ENCODE assay signal across 8 cellular contexts in the genomic region with DNA sequence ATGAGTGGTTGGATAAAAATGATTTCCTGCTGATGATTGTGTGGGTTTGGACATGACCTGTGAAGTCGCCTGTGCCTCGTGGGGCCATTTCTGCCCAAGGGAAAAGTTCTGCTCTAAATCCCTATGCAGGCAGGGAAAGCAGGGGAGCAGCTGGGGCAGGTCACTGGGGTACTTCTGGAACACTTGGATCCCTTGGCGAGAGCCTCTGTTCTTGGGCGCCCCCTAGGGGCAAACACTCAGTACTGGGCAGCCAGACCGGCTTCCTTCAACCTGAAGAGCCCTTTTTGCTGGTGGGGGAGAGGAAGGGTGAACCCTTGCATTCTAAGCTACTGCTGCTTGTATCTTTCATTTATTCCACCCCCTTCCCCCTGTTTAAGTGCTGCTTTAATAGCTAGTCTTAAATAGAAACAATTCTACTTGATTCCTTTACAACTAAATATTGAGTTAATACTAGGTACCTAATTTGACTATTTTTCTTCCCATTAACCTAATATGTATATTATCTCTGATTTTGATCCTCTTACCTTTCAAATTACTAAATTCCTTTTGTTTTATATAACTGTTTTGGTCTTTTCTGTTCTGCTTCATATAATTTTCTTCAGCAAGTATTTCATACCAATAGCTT. TPM values are rescaled to one million over a fixed set of nuclear protein-coding genes. Genes with fewer than 3 reads are reported as not detected.
A peak's percentile ranks its signal among the peaks of the same experiment; 100 is the strongest.
DNase-seq lines count a peak whose midpoint lies in the region; ATAC-seq and TF ChIP-seq lines count a peak whose summit lies in the region.

No MANE protein-coding gene starts in this region.

- H3K4me3 ChIP-seq in left lung: no peak overlapping the region

- H3K4me3 Mint-ChIP-seq in T-helper 17 cell: no peak overlapping the region

- H3K27me3 ChIP-seq in left lung: no peaks in the 10 kb centered on the region

- no peak overlapping the region for H3K27ac ChIP-seq in left lung

- peak; percentile 89 to 93 for TF ChIP-seq CTCF in left lung (IDR thresholded peaks at IDR 0.05)

- peaks cover 36% of the 10 kb centered on the region for H3K27me3 Mint-ChIP-seq in T-helper 17 cell

- peaks cover 2% of the 10 kb centered on the region for H3K4me1 Mint-ChIP-seq in T-helper 17 cell

- no peaks in the 10 kb centered on the region for H3K4me1 ChIP-seq in left lung

- no peak overlapping the region for H3K27ac Mint-ChIP-seq in T-helper 17 cell

- H3K9me3 ChIP-seq in T-helper 17 cell (ENCODE audit: control insufficient read depth, low read length, poor library complexity, severe bottlenecking): no peaks in the 10 kb centered on the region
- H3K9me3 ChIP-seq in left lung: no peaks in the 10 kb centered on the region

- H3K36me3 ChIP-seq in left lung: no peaks in the 10 kb centered on the region

- ATAC-seq in HG02642 (IDR thresholded peaks at IDR 0.05; ENCODE audit: poor library complexity, unreplicated experiment) (peak; percentile 83), T-helper 17 cell (peak; percentile 55), left lung (peak; percentile 90)

- H3K36me3 Mint-ChIP-seq in T-helper 17 cell (ENCODE audit: low read depth): peaks cover 5% of the 10 kb centered on the region

- DNase-seq in activated effector memory CD4-positive, alpha-beta T cell treated with anti-CD3 and anti-CD28 coated beads, Interleukin-2, amount 50 U/mL, for 16 hours: peak; percentile 78
- DNase-seq in activated effector memory CD4-positive, alpha-beta T cell treated with Interleukin-2 at 50 U/mL for 16 hours: no peak
- DNase-seq in NCI-H1105 (lab: John Stamatoyannopoulos, UW) (peak; percentile 51), T-helper 17 cell (peak in 1 of 3 donors; percentile 21), cerebellar cortex (ENCODE audit: low spot score) (peak; percentile 50), left lung (peak in 1 of 2 donors; percentile 80)
- DNase-seq in stimulated activated CD4-positive, alpha-beta T cell treated with anti-CD3 and anti-CD28 coated beads, TNF-alpha, amount 100 ng/mL, for 24 hours (ENCODE audit: low read depth in 3 of 3): peak; percentile 18 to 53 (median 19)

- intact Hi-C loops in left lung (cut with DNase I): no loop called here

RNA-seq across cellular contexts. Expression of a gene that starts 5.1 kb away (rescaled TPM):
- not detected for total RNA-seq in T-helper 17 cell
- not detected for total RNA-seq in left lung

RNA-seq across cellular contexts. Expression of a gene that starts 11.1 kb away (rescaled TPM):
- total RNA-seq in T-helper 17 cell: not detected
- total RNA-seq in left lung: not detected
